ENCODE assay signal across 15 cellular contexts in the genomic region with DNA sequence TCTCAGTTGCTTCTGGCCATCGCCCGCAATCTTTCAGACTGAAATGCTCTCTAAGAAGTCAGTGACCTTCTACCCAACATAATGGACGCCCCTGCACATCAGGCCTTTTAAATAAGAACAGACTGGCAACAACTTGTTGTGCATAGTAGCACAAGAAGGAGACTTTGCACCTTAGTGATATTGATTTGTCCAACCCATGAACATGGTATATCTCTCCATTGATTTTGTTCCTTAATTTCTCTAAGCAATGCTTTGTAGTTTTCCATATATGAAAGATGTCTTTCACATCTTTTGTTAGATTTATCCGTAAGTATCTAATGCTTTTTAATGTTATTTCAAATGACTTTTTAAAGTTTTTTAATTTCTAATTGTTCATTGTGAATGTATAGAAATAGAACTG. TPM values are rescaled to one million over a fixed set of nuclear protein-coding genes. Genes with fewer than 3 reads are reported as not detected.
DNase-seq lines count a peak whose midpoint lies in the region; ATAC-seq, FAIRE-seq and TF ChIP-seq lines count a peak whose summit lies in the region.
"Had no signal": no experiment of that assay in that cellular context is flagged by ENCODE, and none has a peak within 500 bp of the region (broad histone marks: within the 10 kb centered on the region; RNA-seq: fewer than 3 reads in every experiment).

No MANE protein-coding gene starts in this region.

- intact Hi-C loops in HepG2 (cut with micrococcal nuclease; ENCODE audit: unreplicated experiment) (no loop called here), right lobe of liver (cut with DNase I) (no loop called here), Panc1 (cut with micrococcal nuclease; ENCODE audit: unreplicated experiment) (no loop called here), right cardiac atrium (cut with DNase I) (no loop called here)

- H3K4me3 Mint-ChIP-seq in osteocyte (ENCODE audit: unreplicated experiment): no peak overlapping the region
- H3K4me3 Mint-ChIP-seq: B cell had no signal

- H3K9me2 ChIP-seq in hepatocyte (replicated peaks; ENCODE audit: insufficient read depth): no peaks in the 10 kb centered on the region

- H3K4me1 ChIP-seq in HepG2 (ENCODE audit: insufficient read depth, low read length): peaks cover 16% of the 10 kb centered on the region
- peaks cover 0 to 45% (median 21%) of the 10 kb centered on the region in 4 donors for H3K4me1 ChIP-seq in right lobe of liver
- H3K4me1 ChIP-seq in Panc1 (ENCODE audit: control insufficient read depth, insufficient read depth, low read length): peaks cover 24% of the 10 kb centered on the region
- peaks cover 6% of the 10 kb centered on the region for H3K4me1 ChIP-seq in right cardiac atrium (ENCODE audit: control insufficient read depth, insufficient read depth, low read length)
- H3K4me1 ChIP-seq in hepatocyte (ENCODE audit: insufficient read depth): peaks cover 3% of the 10 kb centered on the region

- H3K27ac ChIP-seq in HepG2 (ENCODE audit: extremely low read length, insufficient read depth, low read length): no peak overlapping the region
- H3K27ac ChIP-seq in right lobe of liver: no peak overlapping the region
- H3K27ac ChIP-seq in Panc1 (ENCODE audit: low read length): peak overlapping the region; percentile 44; the same call in 1 of the 2 replicates
- no peak overlapping the region for H3K27ac ChIP-seq in right cardiac atrium (ENCODE audit: low read length)
- H3K27ac ChIP-seq in hepatocyte: no peak overlapping the region
- H3K27ac ChIP-seq: Peyer's patch had no signal

- H3K4me3 ChIP-seq in HepG2 (replicated peaks in 1 of 3; ENCODE audit: insufficient read depth in 1 of 3, low read depth in 2 of 3, low read length in 3 of 3) (no peak overlapping the region), right lobe of liver (no peak overlapping the region), Panc1 (ENCODE audit: low read depth in 2 of 2, low read length in 2 of 2) (no peak overlapping the region), right cardiac atrium (ENCODE audit: low read length) (no peak overlapping the region), hepatocyte (no peak overlapping the region)
- H3K4me3 ChIP-seq: Peyer's patch had no signal

- FAIRE-seq in HepG2 (lab: Jason Lieb, UNC): no peak

- no peak overlapping the region for H3K27ac Mint-ChIP-seq in osteocyte (ENCODE audit: unreplicated experiment)
- H3K27ac Mint-ChIP-seq: B cell had no signal

- H3K27me3 ChIP-seq in HepG2 (ENCODE audit: control insufficient read depth in 1 of 2, insufficient read depth in 2 of 2, low read length in 2 of 2) (peaks cover 4 to 17% of the 10 kb centered on the region in 2 experiments; a peak in 4 of 5 replicates), right lobe of liver (no peaks in the 10 kb centered on the region), Panc1 (ENCODE audit: control insufficient read depth, insufficient read depth, low read length) (no peaks in the 10 kb centered on the region), right cardiac atrium (ENCODE audit: control insufficient read depth, insufficient read depth) (no peaks in the 10 kb centered on the region), hepatocyte (peaks cover 16% of the 10 kb centered on the region)
- H3K27me3 ChIP-seq: Peyer's patch had no signal

- POLR2A ChIA-PET in HepG2 (lab: Yijun Ruan, JAX) (no interaction called here), Panc1 (lab: Charles Lee) (no interaction called here)

- TF ChIP-seq POLR2A in HepG2 (IDR thresholded peaks at IDR 0.05; ENCODE audit: insufficient read depth in 1 of 2, low read depth in 2 of 2, low read length in 2 of 2) (no peak), right lobe of liver (IDR thresholded peaks at IDR 0.05) (no peak)

- H3K9me3 ChIP-seq in HepG2 (ENCODE audit: low read length) (no peaks in the 10 kb centered on the region), right lobe of liver (no peaks in the 10 kb centered on the region), Panc1 (ENCODE audit: control insufficient read depth, insufficient read depth, low read depth, low read length) (no peaks in the 10 kb centered on the region), right cardiac atrium (ENCODE audit: control insufficient read depth, low read length) (no peaks in the 10 kb centered on the region), hepatocyte (ENCODE audit: low read depth) (no peaks in the 10 kb centered on the region)
- H3K9me3 ChIP-seq: Peyer's patch had no signal

- in situ Hi-C loops in HepG2 (cut with HindIII; ENCODE audit: extremely low pct_ligation_motif_present, low pct_unique_long_range_greater_than_20kb): no loop called here
- in situ Hi-C loops in Panc1 (cut with HindIII; ENCODE audit: low pct_unique_long_range_greater_than_20kb, low sequenced_read_pairs): no loop called here

- CTCF ChIA-PET in HepG2 (lab: Yijun Ruan, JAX; ENCODE audit: low intra/inter-chr PET ratio, low total read pairs) (no interaction called here), Panc1 (lab: Charles Lee) (no interaction called here)

- H3K4me1 Mint-ChIP-seq in osteocyte (ENCODE audit: unreplicated experiment): peaks cover 8% of the 10 kb centered on the region

- H4K20me1 ChIP-seq in HepG2 (ENCODE audit: insufficient read depth, low read length) (no peaks in the 10 kb centered on the region), hepatocyte (ENCODE audit: insufficient read depth, poor library complexity, severe bottlenecking) (no peaks in the 10 kb centered on the region)

- DNase-seq in HepG2 (ENCODE audit: low spot score) (no peak), right lobe of liver (no peak), Panc1 (ENCODE audit: low read depth, low spot score) (no peak), osteocyte (ENCODE audit: extremely low spot score, unreplicated experiment) (peak; percentile 13), NK-92 (lab: John Stamatoyannopoulos, UW; ENCODE audit: unreplicated experiment) (no peak), right cardiac atrium (no peak), hepatocyte (ENCODE audit: low spot score) (no peak)
- DNase-seq: H7, NCI-H1417 treated with DMSO at 0.1 percent for 48 hours, NCI-H187 treated with DMSO at 0.1 percent for 48 hours, NCI-H2227 treated with DMSO at 0.1 percent for 48 hours, NCI-H510A treated with DMSO at 0.1 percent for 48 hours, NCI-H774 had no signal

- TF ChIP-seq EP300 in HepG2 (IDR thresholded peaks at IDR 0.05; ENCODE audit: low read depth in 2 of 2, low read length in 2 of 2): no peak
- TF ChIP-seq EP300 in HepG2 (CRISPR knock-in tag; IDR thresholded peaks at IDR 0.05; ENCODE audit: borderline replicate concordance): no peak

- WGBS in HepG2 (ENCODE audit: low lambda C conversion rate): 57% methylated on average over 4 of the region's 4 CpGs
- WGBS in right lobe of liver (ENCODE audit: insufficient coverage, low coverage, low lambda C conversion rate, missing lambda C conversion rate): 88% methylated on average over 4 of the region's 4 CpGs
- 94% methylated on average over 4 of the region's 4 CpGs for WGBS in right cardiac atrium
- 72% methylated on average over 4 of the region's 4 CpGs for WGBS in hepatocyte (ENCODE audit: low lambda C conversion rate, missing lambda C conversion rate)

- H3K9ac ChIP-seq in HepG2 (ENCODE audit: insufficient read depth, low read depth, low read length): no peak overlapping the region

- BruUV-seq in HepG2 (replicated peaks; lab: Mats Ljungman, UMichigan) (no TSS peak), Panc1 (replicated peaks; lab: Mats Ljungman, UMichigan) (no TSS peak)

- H2AFZ ChIP-seq in HepG2 (ENCODE audit: low read length) (no peak overlapping the region), hepatocyte (no peak overlapping the region)

- H3K27me3 Mint-ChIP-seq in osteocyte (ENCODE audit: unreplicated experiment): peaks cover 18% of the 10 kb centered on the region
- H3K27me3 Mint-ChIP-seq: B cell had no signal

- no peaks in the 10 kb centered on the region for H3K36me3 ChIP-seq in HepG2 (replicated peaks in 1 of 2; ENCODE audit: control insufficient read depth in 1 of 2, insufficient read depth in 2 of 2, low read length in 2 of 2)
- no peaks in the 10 kb centered on the region for H3K36me3 ChIP-seq in right lobe of liver
- no peaks in the 10 kb centered on the region for H3K36me3 ChIP-seq in Panc1 (ENCODE audit: control insufficient read depth, insufficient read depth, low read length)
- H3K36me3 ChIP-seq in hepatocyte (replicated peaks; ENCODE audit: insufficient read depth, low read depth): no peaks in the 10 kb centered on the region
- H3K36me3 ChIP-seq: Peyer's patch had no signal

- no peaks in the 10 kb centered on the region for H3K79me2 ChIP-seq in HepG2 (ENCODE audit: insufficient read depth, low read length)
- H3K79me2 ChIP-seq in hepatocyte: no peaks in the 10 kb centered on the region

- no peaks in the 10 kb centered on the region for H3K9me3 Mint-ChIP-seq in osteocyte (ENCODE audit: unreplicated experiment)

- no peak for TF ChIP-seq CTCF in HepG2 (CRISPR knock-in tag; IDR thresholded peaks at IDR 0.05)
- no peak for TF ChIP-seq CTCF in right lobe of liver (IDR thresholded peaks at IDR 0.05)
- TF ChIP-seq CTCF in Panc1 (IDR thresholded peaks at IDR 0.05): no peak
- no peak for TF ChIP-seq CTCF in osteocyte (IDR thresholded peaks at IDR 0.05)
- no peak for TF ChIP-seq CTCF in hepatocyte (IDR thresholded peaks at IDR 0.05; ENCODE audit: poor library complexity)

- no peaks in the 10 kb centered on the region for H3K36me3 Mint-ChIP-seq in osteocyte (ENCODE audit: unreplicated experiment)

- TF ChIP-seq RAD21 in HepG2 (CRISPR knock-in tag; IDR thresholded peaks at IDR 0.05): no peak

- H3K4me2 ChIP-seq in HepG2 (ENCODE audit: low read depth, low read length): no peak overlapping the region
- H3K4me2 ChIP-seq in hepatocyte: no peak overlapping the region

- ATAC-seq in HepG2 (no peak), right lobe of liver (no peak), Panc1 (no peak), right cardiac atrium (no peak)

RNA-seq across cellular contexts. Expression of a gene that starts 4.3 kb away (rescaled TPM):
- 0.53 and 0.66 TPM in 2 replicates for total RNA-seq in HepG2 (2016; rRNA removed; fragmentation: Illumina TruSeq; extraction: Trizol)
- 0.30 TPM in 1 of 2 replicates, not detected in the other for total RNA-seq in HepG2 (2016; cell fraction: cytosol; rRNA removed; fragmentation: Illumina TruSeq; extraction: Trizol; ENCODE audit: low read depth)
- 0.49 and 0.67 TPM in 2 replicates for total RNA-seq in HepG2 (2016; cell fraction: insoluble cytoplasmic fraction; rRNA removed; fragmentation: Illumina TruSeq; extraction: Trizol)
- total RNA-seq in HepG2 (2016; cell fraction: membrane; rRNA removed; fragmentation: Illumina TruSeq; extraction: Trizol): 0.43 and 0.55 TPM in 2 replicates
- total RNA-seq in HepG2 (2016; cell fraction: nucleus; rRNA removed; fragmentation: Illumina TruSeq; extraction: Trizol): 0.37 TPM in 1 of 2 replicates, not detected in the other
- polyA plus RNA-seq in HepG2 (2011; rRNA removed): 0.77 and 0.85 TPM in 2 replicates
- 0.39 and 0.58 TPM in 2 replicates for polyA plus RNA-seq in HepG2 (2011; cell fraction: cytosol; rRNA removed)
- polyA plus RNA-seq in HepG2 (2011; cell fraction: nucleus; rRNA removed): 0.48 and 0.50 TPM in 2 replicates
- 0.27 TPM in 1 of 2 replicates, not detected in the other for polyA plus RNA-seq in HepG2 (2012)
- 0.33 and 0.44 TPM in 2 replicates for polyA plus RNA-seq in HepG2 (2016; cell fraction: cytosol; fragmentation: Illumina TruSeq; extraction: Trizol; ENCODE audit: low read depth)
- polyA plus RNA-seq in HepG2 (2016; cell fraction: insoluble cytoplasmic fraction; fragmentation: Illumina TruSeq; extraction: Trizol; ENCODE audit: low read depth): 0.43 and 0.53 TPM in 2 replicates
- polyA plus RNA-seq in HepG2 (2016; cell fraction: membrane; fragmentation: Illumina TruSeq; extraction: Trizol; ENCODE audit: low read depth): 0.45 and 0.56 TPM in 2 replicates
- polyA plus RNA-seq in HepG2 (2016; cell fraction: nucleus; fragmentation: Illumina TruSeq; extraction: Trizol; ENCODE audit: insufficient read depth, low read depth): 0.68 and 0.77 TPM in 2 replicates
- polyA minus RNA-seq in HepG2 (2011; rRNA and poly(A)+ RNA removed; ENCODE audit: low replicate concordance): 1.1 and 4.7 TPM in 2 replicates
- polyA minus RNA-seq in HepG2 (2011; cell fraction: cytosol; rRNA and poly(A)+ RNA removed): not detected in 2 replicates
- polyA minus RNA-seq in HepG2 (2011; cell fraction: nucleus; rRNA and poly(A)+ RNA removed): not detected in 2 replicates
- total RNA-seq in right lobe of liver: 10 to 100 TPM in 4 of 6 experiments, 1 to 10 TPM in 2; 6.2 to 42.7 (median 13.3) TPM
- 11.0 TPM for total RNA-seq in Panc1 (2021; ENCODE audit: unreplicated experiment)
- polyA plus RNA-seq in Panc1 (2012; ENCODE audit: insufficient read length): 11.1 TPM
- 0.40 and 0.44 TPM in 2 replicates for total RNA-seq in osteocyte
- 10 to 100 TPM; 11.8 to 19.7 (median 15.8) TPM for total RNA-seq in right cardiac atrium
- polyA plus RNA-seq in right cardiac atrium: 13.9 TPM
- 2.4 and 4.1 TPM in 2 replicates for total RNA-seq in hepatocyte
- 3.8 and 4.2 TPM in 2 replicates for polyA plus RNA-seq in hepatocyte
